2 cellular contexts compared by ENCODE assay signal in genomic region chr20:38083338-38084048, GRCh38.
TF ChIP-seq lines count a peak whose summit lies in the region.

No MANE protein-coding gene starts in this region.

TF ChIP-seq in SK-N-SH, 30 proteins besides CTCF, POLR2A, EP300 and RAD21:
- TF ChIP-seq TEAD4 (IDR thresholded peaks at IDR 0.05; ENCODE audit: borderline replicate concordance, insufficient read depth): no peak
- no peak for TF ChIP-seq MAX (IDR thresholded peaks at IDR 0.05; ENCODE audit: low read depth)
- TF ChIP-seq, protein P1, sequence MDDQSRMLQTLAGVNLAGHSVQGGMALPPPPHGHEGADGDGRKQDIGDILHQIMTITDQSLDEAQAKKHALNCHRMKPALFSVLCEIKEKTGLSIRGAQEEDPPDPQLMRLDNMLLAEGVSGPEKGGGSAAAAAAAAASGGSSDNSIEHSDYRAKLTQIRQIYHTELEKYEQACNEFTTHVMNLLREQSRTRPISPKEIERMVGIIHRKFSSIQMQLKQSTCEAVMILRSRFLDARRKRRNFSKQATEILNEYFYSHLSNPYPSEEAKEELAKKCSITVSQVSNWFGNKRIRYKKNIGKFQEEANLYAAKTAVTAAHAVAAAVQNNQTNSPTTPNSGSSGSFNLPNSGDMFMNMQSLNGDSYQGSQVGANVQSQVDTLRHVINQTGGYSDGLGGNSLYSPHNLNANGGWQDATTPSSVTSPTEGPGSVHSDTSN (IDR thresholded peaks at IDR 0.05): no peak
- no peak for TF ChIP-seq MXI1 (IDR thresholded peaks at IDR 0.05; ENCODE audit: low read depth, low read length)
- no peak for TF ChIP-seq RFX5 (IDR thresholded peaks at IDR 0.05; ENCODE audit: low read length)
- no peak for TF ChIP-seq ELF1 (IDR thresholded peaks at IDR 0.05)
- TF ChIP-seq USF2 (IDR thresholded peaks at IDR 0.05; ENCODE audit: borderline replicate concordance, low read depth, low read length): no peak
- TF ChIP-seq RCOR1 (IDR thresholded peaks at IDR 0.05; ENCODE audit: low read length): no peak
- TF ChIP-seq CHD2 (IDR thresholded peaks at IDR 0.05; ENCODE audit: low read length, partially characterized antibody): no peak
- TF ChIP-seq JUND (IDR thresholded peaks at IDR 0.05): no peak
- no peak for TF ChIP-seq NRF1 (IDR thresholded peaks at IDR 0.05; ENCODE audit: low read depth, low read length)
- TF ChIP-seq NFIC (IDR thresholded peaks at IDR 0.05; ENCODE audit: borderline replicate concordance): no peak
- TF ChIP-seq FOSL2 (IDR thresholded peaks at IDR 0.05; ENCODE audit: borderline replicate concordance, low read depth): no peak

TF ChIP-seq in endothelial cell of umbilical vein, 7 proteins besides CTCF, POLR2A, EP300 and RAD21:
- TF ChIP-seq GATA2 (IDR thresholded peaks at IDR 0.05; ENCODE audit: insufficient read depth, insufficient read length, low read depth, low read length): no peak
- TF ChIP-seq MAX (IDR thresholded peaks at IDR 0.05; ENCODE audit: insufficient read depth, insufficient read length): no peak
